Comparison of ENCODE assay signal across 11 cellular contexts in genomic region chr16:21644674-21645073, GRCh38. TPM values are rescaled to one million over a fixed set of nuclear protein-coding genes. Genes with fewer than 3 reads are reported as not detected.
DNase-seq lines count a peak whose midpoint lies in the region; ATAC-seq, FAIRE-seq and TF ChIP-seq lines count a peak whose summit lies in the region.
"Had no signal": no experiment of that assay in that cellular context is flagged by ENCODE, and none has a peak within 500 bp of the region (broad histone marks: within the 10 kb centered on the region; RNA-seq: fewer than 3 reads in every experiment).

No MANE protein-coding gene starts in this region.

- ATAC-seq in Panc1, result no peak
- no peak for ATAC-seq in stimulated activated naive CD8-positive, alpha-beta T cell treated with anti-CD3 and anti-CD28 coated beads, Interleukin-15, amount 100 ng/mL, for 72 hours
- no peak for ATAC-seq in esophagus mucosa

- DNase-seq in activated CD4-positive, alpha-beta T cell treated with anti-CD3 and anti-CD28 coated beads, Interleukin-2, amount 10 ng/mL, durations not matched to agents 7 days and 5 days, result no peak
- no peak for DNase-seq in activated CD4-positive, alpha-beta T cell treated with anti-CD3 and anti-CD28 coated beads for 1 hour
- DNase-seq in Panc1 (ENCODE audit: low read depth, low spot score) (no peak), esophagus squamous epithelium (lab: John Stamatoyannopoulos, UW) (no peak), GM12891 (ENCODE audit: insufficient read length, low spot score) (no peak), prostate gland (ENCODE audit: low spot score) (no peak)
- no peak for DNase-seq in stimulated activated naive CD8-positive, alpha-beta T cell treated with anti-CD3 and anti-CD28 coated beads, Interleukin-15, amount 100 ng/mL, for 72 hours
- DNase-seq: effector CD4-positive, alpha-beta T cell; hypothalamus; NCI-H1092 treated with DMSO at 0.1 percent for 48 hours had no signal

- H3K27me3 ChIP-seq in Panc1 (ENCODE audit: control insufficient read depth, insufficient read depth, low read length) (no peaks in the 10 kb centered on the region), esophagus squamous epithelium (no peaks in the 10 kb centered on the region), prostate gland (replicated peaks; ENCODE audit: insufficient read depth) (no peaks in the 10 kb centered on the region)

- H3K9me3 ChIP-seq in Panc1 (ENCODE audit: control insufficient read depth, insufficient read depth, low read depth, low read length), result no peaks in the 10 kb centered on the region
- no peaks in the 10 kb centered on the region for H3K9me3 ChIP-seq in esophagus squamous epithelium
- no peaks in the 10 kb centered on the region for H3K9me3 ChIP-seq in prostate gland

- no peaks in the 10 kb centered on the region for H3K27me3 Mint-ChIP-seq in activated CD4-positive, alpha-beta T cell treated with anti-CD3 and anti-CD28 coated beads, Interleukin-2, amount 10 ng/mL, durations not matched to agents 7 days and 5 days
- no peaks in the 10 kb centered on the region for H3K27me3 Mint-ChIP-seq in stimulated activated naive CD8-positive, alpha-beta T cell treated with anti-CD3 and anti-CD28 coated beads, Interleukin-15, amount 100 ng/mL, for 72 hours

- H3K4me3 ChIP-seq in Panc1 (ENCODE audit: low read depth in 2 of 2, low read length in 2 of 2), result peak overlapping the region in 1 of 2 experiments; percentile 33; a peak in 1 of 4 replicates
- no peak overlapping the region for H3K4me3 ChIP-seq in esophagus squamous epithelium
- H3K4me3 ChIP-seq in prostate gland, result no peak overlapping the region

- peak overlapping the region; percentile 76 for H3K4me3 Mint-ChIP-seq in activated CD4-positive, alpha-beta T cell treated with anti-CD3 and anti-CD28 coated beads, Interleukin-2, amount 10 ng/mL, durations not matched to agents 7 days and 5 days
- H3K4me3 Mint-ChIP-seq in stimulated activated naive CD8-positive, alpha-beta T cell treated with anti-CD3 and anti-CD28 coated beads, Interleukin-15, amount 100 ng/mL, for 72 hours, result peak overlapping the region; percentile 78 to 81

- TSS peak; percentile 26 for BruUV-seq in Panc1 (replicated peaks; lab: Mats Ljungman, UMichigan)

- H3K4me1 ChIP-seq in Panc1 (ENCODE audit: control insufficient read depth, insufficient read depth, low read length) (0 out of 2 replicates have a peak, but pooled peaks cover 2% of the 10 kb centered on the region), esophagus squamous epithelium (peaks cover 0 to 69% (median 10%) of the 10 kb centered on the region in 3 donors), prostate gland (replicated peaks) (no peaks in the 10 kb centered on the region)

- POLR2A ChIA-PET in activated CD4-positive, alpha-beta T cell treated with anti-CD3 and anti-CD28 coated beads, Interleukin-2, amount 10 ng/mL, durations not matched to agents 7 days and 5 days (lab: Charles Lee), result no interaction called here
- POLR2A ChIA-PET in Panc1 (lab: Charles Lee), result no interaction called here

- no peak for FAIRE-seq in GM12891 (lab: Jason Lieb, UNC)

- H3K36me3 Mint-ChIP-seq in activated CD4-positive, alpha-beta T cell treated with anti-CD3 and anti-CD28 coated beads, Interleukin-2, amount 10 ng/mL, durations not matched to agents 7 days and 5 days (ENCODE audit: low read depth), result peaks cover 3% of the 10 kb centered on the region

- TF ChIP-seq CTCF in Panc1 (IDR thresholded peaks at IDR 0.05) (no peak), esophagus squamous epithelium (IDR thresholded peaks at IDR 0.05) (no peak), prostate gland (IDR thresholded peaks at IDR 0.05) (no peak)

- H3K36me3 ChIP-seq in Panc1 (ENCODE audit: control insufficient read depth, insufficient read depth, low read length) (no peaks in the 10 kb centered on the region), esophagus squamous epithelium (peaks cover 0 to 20% (median 0%) of the 10 kb centered on the region in 3 donors), prostate gland (no peaks in the 10 kb centered on the region)

- 79 to 87% methylated on average over 4 of the region's 4 CpGs for WGBS in esophagus squamous epithelium, 2 donors
- 78% methylated on average over 4 of the region's 4 CpGs for WGBS in prostate gland

- no peaks in the 10 kb centered on the region for H3K9me3 Mint-ChIP-seq in activated CD4-positive, alpha-beta T cell treated with anti-CD3 and anti-CD28 coated beads, Interleukin-2, amount 10 ng/mL, durations not matched to agents 7 days and 5 days
- H3K9me3 Mint-ChIP-seq in stimulated activated naive CD8-positive, alpha-beta T cell treated with anti-CD3 and anti-CD28 coated beads, Interleukin-15, amount 100 ng/mL, for 72 hours, result no peaks in the 10 kb centered on the region

- H3K4me1 Mint-ChIP-seq in activated CD4-positive, alpha-beta T cell treated with anti-CD3 and anti-CD28 coated beads, Interleukin-2, amount 10 ng/mL, durations not matched to agents 7 days and 5 days, result peaks cover 56% of the 10 kb centered on the region
- peaks cover 52% of the 10 kb centered on the region for H3K4me1 Mint-ChIP-seq in stimulated activated naive CD8-positive, alpha-beta T cell treated with anti-CD3 and anti-CD28 coated beads, Interleukin-15, amount 100 ng/mL, for 72 hours

- intact Hi-C loops in Panc1 (cut with micrococcal nuclease; ENCODE audit: unreplicated experiment), result no loop called here
- intact Hi-C loops in esophagus squamous epithelium (cut with DNase I), result no loop called here
- intact Hi-C loops in prostate gland (cut with DNase I), result loop anchor here (5.0 kb wide), 1 partner anchor 47 kb away; the partner anchor contains the start of gene METTL9

- CTCF ChIA-PET in activated CD4-positive, alpha-beta T cell treated with anti-CD3 and anti-CD28 coated beads, Interleukin-2, amount 10 ng/mL, durations not matched to agents 7 days and 5 days (lab: Charles Lee), result interaction anchor here (0.9 to 1.5 kb wide), 2 partner anchors 52 to 544 kb away, joined by 4 read pairs; no protein-coding TSS in a partner anchor
- CTCF ChIA-PET in Panc1 (lab: Charles Lee), result no interaction called here

- no peak overlapping the region for H3K27ac ChIP-seq in Panc1 (ENCODE audit: low read length)
- H3K27ac ChIP-seq in esophagus squamous epithelium, result peak overlapping the region in 3 of 4 donors; percentile 17 to 58 (median 24)
- H3K27ac ChIP-seq in prostate gland, result no peak overlapping the region

- in situ Hi-C loops in Panc1 (cut with HindIII; ENCODE audit: low pct_unique_long_range_greater_than_20kb, low sequenced_read_pairs), result no loop called here

- H3K27ac Mint-ChIP-seq in activated CD4-positive, alpha-beta T cell treated with anti-CD3 and anti-CD28 coated beads, Interleukin-2, amount 10 ng/mL, durations not matched to agents 7 days and 5 days, result peak overlapping the region; percentile 95
- H3K27ac Mint-ChIP-seq in stimulated activated naive CD8-positive, alpha-beta T cell treated with anti-CD3 and anti-CD28 coated beads, Interleukin-15, amount 100 ng/mL, for 72 hours, result peak overlapping the region; percentile 87 to 89

- no peak for TF ChIP-seq POLR2A in esophagus squamous epithelium (IDR thresholded peaks at IDR 0.05)
- TF ChIP-seq POLR2A in GM12891 (IDR thresholded peaks at IDR 0.05; ENCODE audit: low read depth, low read length), result no peak
- no peak for TF ChIP-seq POLR2A in prostate gland (IDR thresholded peaks at IDR 0.05)

TF ChIP-seq in GM12891, 5 proteins besides CTCF, POLR2A, EP300 and RAD21:
- TF ChIP-seq TAF1 (IDR thresholded peaks at IDR 0.05; ENCODE audit: low read depth, low read length), result no peak
- TF ChIP-seq PAX5 (IDR thresholded peaks at IDR 0.05; ENCODE audit: insufficient read depth, low read length, severe bottlenecking), result no peak
- TF ChIP-seq POLR2AphosphoS5 (IDR thresholded peaks at IDR 0.05; ENCODE audit: low read depth, low read length), result no peak
- TF ChIP-seq SPI1 (IDR thresholded peaks at IDR 0.05; ENCODE audit: low read depth, low read length), result no peak
- no peak for TF ChIP-seq POU2F2 (IDR thresholded peaks at IDR 0.05; ENCODE audit: low read depth, low read length)

RNA-seq across cellular contexts. Expression of gene IGSF6, which starts 7.7 kb away (rescaled TPM):
- total RNA-seq in activated CD4-positive, alpha-beta T cell treated with anti-CD3 and anti-CD28 coated beads, Interleukin-2, amount 10 ng/mL, durations not matched to agents 7 days and 5 days, result under 1 TPM; 0.15 to 0.25 TPM
- total RNA-seq in Panc1 (2021; ENCODE audit: unreplicated experiment), result 0.23 TPM
- 0.10 TPM for polyA plus RNA-seq in Panc1 (2012; ENCODE audit: insufficient read length)
- 1 to 10 TPM in 2 of 4 donors, under 1 TPM in 2; 0.18 to 3.6 (median 1.3) TPM for total RNA-seq in esophagus squamous epithelium
- polyA plus RNA-seq in GM12891 (2012; ENCODE audit: low read depth, missing spikeins), result 0.17 TPM
- total RNA-seq in esophagus mucosa, result 0.76 TPM
- 1 to 10 TPM in 1 of 2 donors, not detected in 1; 4.5 TPM for total RNA-seq in prostate gland

RNA-seq across cellular contexts. Expression of gene OTOA, which starts 19.1 kb away (rescaled TPM):
- total RNA-seq in activated CD4-positive, alpha-beta T cell treated with anti-CD3 and anti-CD28 coated beads, Interleukin-2, amount 10 ng/mL, durations not matched to agents 7 days and 5 days, result under 1 TPM in 1 of 2 experiments, not detected in 1; 0.17 TPM
- not detected for total RNA-seq in Panc1 (2021; ENCODE audit: unreplicated experiment)
- not detected for polyA plus RNA-seq in Panc1 (2012; ENCODE audit: insufficient read length)
- total RNA-seq in esophagus squamous epithelium, result under 1 TPM in 2 of 4 donors, not detected in 2; 0.11 to 0.38 TPM
- 0.06 TPM for polyA plus RNA-seq in GM12891 (2012; ENCODE audit: low read depth, missing spikeins)
- 0.04 TPM for total RNA-seq in esophagus mucosa
- under 1 TPM; 0.68 TPM for total RNA-seq in prostate gland

RNA-seq across cellular contexts. Expression of gene METTL9, which starts 45.3 kb away (rescaled TPM):
- 10 to 100 TPM; 82.1 to 87.1 TPM for total RNA-seq in activated CD4-positive, alpha-beta T cell treated with anti-CD3 and anti-CD28 coated beads, Interleukin-2, amount 10 ng/mL, durations not matched to agents 7 days and 5 days
- 86.1 TPM for total RNA-seq in Panc1 (2021; ENCODE audit: unreplicated experiment)
- 64.1 TPM for polyA plus RNA-seq in Panc1 (2012; ENCODE audit: insufficient read length)
- 100 to 1,000 TPM in 3 of 4 donors, 10 to 100 TPM in 1; 82.3 to 169 (median 140) TPM for total RNA-seq in esophagus squamous epithelium
- 47.5 TPM for polyA plus RNA-seq in GM12891 (2012; ENCODE audit: low read depth, missing spikeins)
- total RNA-seq in esophagus mucosa, result 89.2 TPM
- total RNA-seq in prostate gland, result 100 to 1,000 TPM in 1 of 2 donors, 10 to 100 TPM in 1; 98.9 to 160 TPM

Comparison
In these comparisons a context has a peak if more than half of its experiments do, and no peak if none do; other contexts are left out.
1. H3K27ac ChIP-seq: peak in esophagus squamous epithelium (3 of 4); none in Panc1 (single experiment) and prostate gland (0 of 2).